20 cellular contexts compared by ENCODE assay signal in the genomic region with DNA sequence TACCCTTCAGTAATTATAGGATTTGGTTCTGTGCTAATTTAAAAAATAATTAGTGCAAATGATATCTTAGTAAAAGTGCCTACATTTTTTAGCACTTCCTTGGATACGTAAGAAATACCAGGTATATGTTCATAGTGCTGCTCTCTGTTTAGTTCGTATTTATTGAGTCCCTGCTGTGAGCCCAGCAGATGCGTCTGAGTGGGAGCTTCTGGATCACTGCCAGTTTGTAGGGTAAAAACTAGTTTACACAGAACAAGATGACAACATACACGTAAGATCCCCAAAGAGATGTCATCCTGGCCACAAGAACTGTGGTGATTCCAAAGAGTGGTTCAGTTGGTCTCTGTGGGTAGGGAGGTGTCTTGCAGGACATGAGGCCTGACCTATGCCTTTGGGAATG.
DNase-seq lines count a peak whose midpoint lies in the region; ATAC-seq and TF ChIP-seq lines count a peak whose summit lies in the region.
"Had no signal": no experiment of that assay in that cellular context is flagged by ENCODE, and none has a peak within 500 bp of the region (broad histone marks: within the 10 kb centered on the region; RNA-seq: fewer than 3 reads in every experiment).

No MANE protein-coding gene starts in this region.

- H3K18ac ChIP-seq in IMR-90 (ENCODE audit: low read depth, low read length), result peak overlapping the region; percentile 9; the same call in 1 of the 2 replicates

- in situ Hi-C loops in IMR-90 (cut with MboI; ENCODE audit: low sequenced_read_pairs), result loop anchor here (25.0 kb wide), 1 partner anchor 1645 kb away; a partner anchor contains a TSS

- CTCF ChIA-PET in IMR-90 (lab: Yijun Ruan, JAX), result no interaction called here
- CTCF ChIA-PET in activated CD4-positive, alpha-beta T cell treated with anti-CD3 and anti-CD28 coated beads, Interleukin-2, amount 10 ng/mL, durations not matched to agents 7 days and 5 days (lab: Charles Lee), result no interaction called here

- H2BK120ac ChIP-seq in IMR-90 (ENCODE audit: low read depth, low read length), result peak overlapping the region; percentile 1; the same call in 1 of the 2 replicates

- no peak for TF ChIP-seq POLR2A in IMR-90 (IDR thresholded peaks at IDR 0.05; ENCODE audit: low read depth, low read length)

- BruUV-seq in IMR-90 (replicated peaks; lab: Mats Ljungman, UMichigan), result no TSS peak

- H3K4me1 ChIP-seq in IMR-90 (ENCODE audit: control insufficient read depth, insufficient read depth, low read length) (peaks cover 35% of the 10 kb centered on the region), GM23338 (ENCODE audit: insufficient read depth) (no peaks in the 10 kb centered on the region)
- H3K4me1 ChIP-seq: Peyer's patch had no signal

- dilution Hi-C loops in IMR-90 (cut with HindIII; ENCODE audit: low sequenced_read_pairs, unreplicated experiment), result no loop called here

- WGBS in IMR-90 (ENCODE audit: extremely low coverage in 2 of 2, insufficient read length in 1 of 2), 2 experiments, result no CpG with 5 or more reads among the region's 4 CpGs

- H3K4me3 Mint-ChIP-seq in glutamatergic neuron (ENCODE audit: unreplicated experiment), result no peak overlapping the region
- no peak overlapping the region for H3K4me3 Mint-ChIP-seq in activated CD4-positive, alpha-beta T cell treated with anti-CD3 and anti-CD28 coated beads, Interleukin-2, amount 10 ng/mL, durations not matched to agents 7 days and 5 days
- H3K4me3 Mint-ChIP-seq in GM23338, result no peak overlapping the region
- H3K4me3 Mint-ChIP-seq: CD14-positive monocyte; T-helper 1 cell treated with Interleukin-12 subunit alpha and Interleukin-12 subunit beta and Interleukin-4 antibody, amounts not matched to agents 30 μg/mL and 1 μg/mL, for 36 hours had no signal

- no peak overlapping the region for H4K5ac ChIP-seq in IMR-90 (ENCODE audit: low read depth, low read length)

- H3K36me3 Mint-ChIP-seq in glutamatergic neuron (ENCODE audit: unreplicated experiment) (peaks cover 8% of the 10 kb centered on the region), GM23338 (ENCODE audit: low read depth) (peaks cover 6% of the 10 kb centered on the region; the same call in 2 of the 3 replicates)
- H3K36me3 Mint-ChIP-seq in activated CD4-positive, alpha-beta T cell treated with anti-CD3 and anti-CD28 coated beads, Interleukin-2, amount 10 ng/mL, durations not matched to agents 7 days and 5 days (ENCODE audit: low read depth), result no peaks in the 10 kb centered on the region

- H2AK5ac ChIP-seq in IMR-90 (ENCODE audit: low read depth, low read length), result peak overlapping the region; percentile 20

- no peak for TF ChIP-seq RAD21 in IMR-90 (IDR thresholded peaks at IDR 0.05; ENCODE audit: low read length)

- H3K56ac ChIP-seq in IMR-90 (ENCODE audit: extremely low read depth, insufficient read depth, low read length), result no peak overlapping the region

- H3K4me1 Mint-ChIP-seq in glutamatergic neuron (ENCODE audit: low read depth, unreplicated experiment), result peaks cover 11% of the 10 kb centered on the region
- H3K4me1 Mint-ChIP-seq in activated CD4-positive, alpha-beta T cell treated with anti-CD3 and anti-CD28 coated beads, Interleukin-2, amount 10 ng/mL, durations not matched to agents 7 days and 5 days, result no peaks in the 10 kb centered on the region
- peaks cover 9% of the 10 kb centered on the region for H3K4me1 Mint-ChIP-seq in GM23338
- H3K4me1 Mint-ChIP-seq: CD14-positive monocyte had no signal

- TF ChIP-seq CTCF in IMR-90 (conservative IDR thresholded peaks at IDR 0.05; ENCODE audit: low read depth, low read length) (no peak), glutamatergic neuron (IDR thresholded peaks at IDR 0.05; ENCODE audit: partially characterized antibody, unreplicated experiment) (no peak), GM23338 (conservative IDR thresholded peaks at IDR 0.05; ENCODE audit: low read depth in 2 of 2) (no peak)

- peak overlapping the region; percentile 41 for H2BK5ac ChIP-seq in IMR-90 (ENCODE audit: low read depth, low read length, poor library complexity, severe bottlenecking)

- H3K9me3 Mint-ChIP-seq in glutamatergic neuron (ENCODE audit: unreplicated experiment) (peaks cover 8% of the 10 kb centered on the region), GM23338 (0 out of 3 replicates have a peak, but pooled peaks cover 3% of the 10 kb centered on the region)
- H3K9me3 Mint-ChIP-seq in activated CD4-positive, alpha-beta T cell treated with anti-CD3 and anti-CD28 coated beads, Interleukin-2, amount 10 ng/mL, durations not matched to agents 7 days and 5 days, result no peaks in the 10 kb centered on the region
- H3K9me3 Mint-ChIP-seq: T-helper 1 cell treated with Interleukin-12 subunit alpha and Interleukin-12 subunit beta and Interleukin-4 antibody, amounts not matched to agents 30 μg/mL and 1 μg/mL, for 36 hours had no signal

- no peak overlapping the region for H3K4me2 ChIP-seq in IMR-90 (ENCODE audit: low read depth, low read length)
- no peak overlapping the region for H3K4me2 ChIP-seq in GM23338

- H3K9me1 ChIP-seq in IMR-90 (ENCODE audit: insufficient read depth, low read length), result peaks cover 52% of the 10 kb centered on the region

- DNase-seq in COR-L47 (lab: John Stamatoyannopoulos, UW) (peak; percentile 82), IMR-90 (peak; percentile 41), NCI-H748 (lab: John Stamatoyannopoulos, UW; ENCODE audit: unreplicated experiment) (peak; percentile 45), glutamatergic neuron (peak; percentile 2), GM23338 (ENCODE audit: low spot score) (no peak), retina (no peak)
- no peak for DNase-seq in activated CD4-positive, alpha-beta T cell treated with anti-CD3 and anti-CD28 coated beads, Interleukin-2, amount 10 ng/mL, durations not matched to agents 7 days and 5 days
- DNase-seq: DMS153, EL, KG1, MV-4-11, NCI-H1417 treated with DMSO at 0.1 percent for 48 hours, NCI-H187 treated with DMSO at 0.1 percent for 48 hours, NCI-H524, Peyer's patch had no signal

- H2BK20ac ChIP-seq in IMR-90 (ENCODE audit: low read depth, low read length), result peak overlapping the region; percentile 6; the same call in 1 of the 2 replicates

- H2AFZ ChIP-seq in IMR-90 (replicated peaks; ENCODE audit: low read length, poor library complexity) (no peak overlapping the region), GM23338 (no peak overlapping the region)

- H3K79me2 ChIP-seq in GM23338 (replicated peaks; ENCODE audit: insufficient read depth), result no peaks in the 10 kb centered on the region

- peaks cover 58 to 99% of the 10 kb centered on the region in 2 experiments for H3K79me1 ChIP-seq in IMR-90 (ENCODE audit: low read depth in 1 of 2, low read length in 2 of 2)

- H3K14ac ChIP-seq in IMR-90 (replicated peaks; ENCODE audit: low read depth, low read length), result peak overlapping the region; percentile 47

- H3K9me3 ChIP-seq in IMR-90 (ENCODE audit: control insufficient read depth, insufficient read depth, low read length), result no peaks in the 10 kb centered on the region
- H3K9me3 ChIP-seq: Peyer's patch had no signal

- H3K27ac ChIP-seq in IMR-90 (ENCODE audit: insufficient read depth, low read length) (no peak overlapping the region), GM23338 (ENCODE audit: low read depth) (no peak overlapping the region)
- H3K27ac ChIP-seq: Peyer's patch, SJSA1 had no signal

- no peak overlapping the region for H3K9ac ChIP-seq in IMR-90 (ENCODE audit: low read depth, low read length)

- H3K27ac Mint-ChIP-seq in glutamatergic neuron (ENCODE audit: unreplicated experiment), result no peak overlapping the region
- no peak overlapping the region for H3K27ac Mint-ChIP-seq in activated CD4-positive, alpha-beta T cell treated with anti-CD3 and anti-CD28 coated beads, Interleukin-2, amount 10 ng/mL, durations not matched to agents 7 days and 5 days
- H3K27ac Mint-ChIP-seq in GM23338, result no peak overlapping the region
- H3K27ac Mint-ChIP-seq: CD14-positive monocyte; T-helper 1 cell treated with Interleukin-12 subunit alpha and Interleukin-12 subunit beta and Interleukin-4 antibody, amounts not matched to agents 30 μg/mL and 1 μg/mL, for 36 hours had no signal

- H3K9me2 ChIP-seq in GM23338 (ENCODE audit: insufficient read depth), result no peaks in the 10 kb centered on the region

- H3K27me3 ChIP-seq in IMR-90 (ENCODE audit: control insufficient read depth, insufficient read depth, low read length) (no peaks in the 10 kb centered on the region), GM23338 (ENCODE audit: insufficient read depth) (no peaks in the 10 kb centered on the region)
- H3K27me3 ChIP-seq: Peyer's patch, SJSA1 had no signal

- H2AK9ac ChIP-seq in IMR-90 (replicated peaks; ENCODE audit: low read depth, low read length, poor library complexity), result no peak overlapping the region

- H4K8ac ChIP-seq in IMR-90 (ENCODE audit: low read depth in 2 of 2, low read length in 2 of 2), result peak overlapping the region in 1 of 2 experiments; percentile 10; a peak in 1 of 4 replicates

- ATAC-seq in IMR-90 (ENCODE audit: low read depth) (no peak), GM23338 (no peak)
- ATAC-seq: GM12878, HepG2 had no signal

- peaks cover 4% of the 10 kb centered on the region for H3K27me3 Mint-ChIP-seq in glutamatergic neuron (ENCODE audit: unreplicated experiment)
- no peaks in the 10 kb centered on the region for H3K27me3 Mint-ChIP-seq in activated CD4-positive, alpha-beta T cell treated with anti-CD3 and anti-CD28 coated beads, Interleukin-2, amount 10 ng/mL, durations not matched to agents 7 days and 5 days
- H3K27me3 Mint-ChIP-seq in GM23338 (ENCODE audit: insufficient read depth, low read depth, poor library complexity), result peaks cover 8% of the 10 kb centered on the region

- H2BK15ac ChIP-seq in IMR-90 (ENCODE audit: low read depth, low read length), result peak overlapping the region; percentile 86; the same call in 1 of the 3 replicates

- peak overlapping the region; percentile 18 for H3K4ac ChIP-seq in IMR-90 (ENCODE audit: low read depth, low read length)

- no peak overlapping the region for H3K4me3 ChIP-seq in IMR-90 (ENCODE audit: insufficient read depth, low read depth, low read length)
- H3K4me3 ChIP-seq in GM23338, result no peak overlapping the region
- H3K4me3 ChIP-seq: GM12878, Peyer's patch, SJSA1 had no signal

- H3F3A ChIP-seq in GM23338 (replicated peaks; ENCODE audit: low read depth), result no peaks in the 10 kb centered on the region

- H3K36me3 ChIP-seq in IMR-90 (ENCODE audit: control insufficient read depth, insufficient read depth, low read length) (peaks cover 17% of the 10 kb centered on the region), GM23338 (ENCODE audit: insufficient read depth) (no peaks in the 10 kb centered on the region)
- H3K36me3 ChIP-seq: Peyer's patch had no signal

- H3K23ac ChIP-seq in IMR-90 (ENCODE audit: low read depth, low read length), result 0 out of 2 replicates have a peak overlapping the region, but pooled peaks have one; percentile 60

- intact Hi-C loops in IMR-90 (cut with micrococcal nuclease), result no loop called here

- H4K20me1 ChIP-seq in IMR-90 (ENCODE audit: insufficient read depth, low read length) (peaks cover 36% of the 10 kb centered on the region), GM23338 (replicated peaks; ENCODE audit: insufficient read depth) (0 out of 2 replicates have a peak, but pooled peaks cover 3% of the 10 kb centered on the region)

- POLR2A ChIA-PET in IMR-90 (lab: Charles Lee; ENCODE audit: unreplicated experiment), result no interaction called here
- POLR2A ChIA-PET in activated CD4-positive, alpha-beta T cell treated with anti-CD3 and anti-CD28 coated beads, Interleukin-2, amount 10 ng/mL, durations not matched to agents 7 days and 5 days (lab: Charles Lee), result no interaction called here

- H4K91ac ChIP-seq in IMR-90 (ENCODE audit: insufficient read depth, low read depth, low read length), result no peak overlapping the region; the same call in 1 of the 2 replicates

Comparison
In these comparisons a context has a peak if more than half of its experiments do, and no peak if none do; other contexts are left out.
1. DNase-seq: peak in COR-L47 (single experiment), IMR-90 (single experiment), NCI-H748 (single experiment) and glutamatergic neuron (single experiment); none in activated CD4-positive, alpha-beta T cell treated with anti-CD3 and anti-CD28 coated beads, Interleukin-2, amount 10 ng/mL, durations not matched to agents 7 days and 5 days (single experiment), GM23338 (single experiment) and retina (single experiment).